In genomic region chr5:101969752-101970151, GRCh38 we compare ENCODE assay signal across 30 cellular contexts.
"Had no signal": no experiment of that assay in that cellular context is flagged by ENCODE, and none has a peak within 500 bp of the region (broad histone marks: within the 10 kb centered on the region; RNA-seq: fewer than 3 reads in every experiment).

No MANE protein-coding gene starts in this region.

- H3K4me2 ChIP-seq: SK-N-SH had no signal

- H3K27ac Mint-ChIP-seq: activated CD4-positive, alpha-beta T cell treated with anti-CD3 and anti-CD28 coated beads, Interleukin-2, amount 10 ng/mL, durations not matched to agents 24 days and 14 days; activated naive CD4-positive, alpha-beta T cell treated with anti-CD3 and anti-CD28 coated beads for 36 hours; activated naive CD4-positive, alpha-beta T cell treated with anti-CD3 and anti-CD28 coated beads, Interleukin-2, amount 50 U/mL, for 72 hours; activated T-helper 1 cell treated with anti-CD3 and anti-CD28 coated beads, Interleukin-12 subunit alpha, Interleukin-12 subunit beta, Interleukin-2, Interleukin-4 antibody, amounts not matched to agents 30 ng/mL and 10 ng/mL and 1 ng/mL, durations not matched to agents 14 hours and 24 hours and 36 hours; T-helper 1 cell treated with Interleukin-12 subunit alpha and Interleukin-12 subunit beta and Interleukin-4 antibody, amounts not matched to agents 30 μg/mL and 1 μg/mL, for 36 hours; T-helper 2 cell treated with Interferon-gamma antibody and Interleukin-4, amounts not matched to agents 5 μg/mL and 100 μg/mL, for 36 hours had no signal

- H3K4me3 Mint-ChIP-seq: activated CD4-positive, alpha-beta T cell treated with anti-CD3 and anti-CD28 coated beads, Interleukin-2, amount 10 ng/mL, durations not matched to agents 24 days and 14 days; activated naive CD4-positive, alpha-beta T cell treated with anti-CD3 and anti-CD28 coated beads for 36 hours; activated T-cell treated with anti-CD3 and anti-CD28 coated beads, Interleukin-2, amount 50 U/mL, for 4 hours; activated T-helper 1 cell treated with anti-CD3 and anti-CD28 coated beads, Interleukin-12 subunit alpha, Interleukin-12 subunit beta, Interleukin-2, Interleukin-4 antibody, amounts not matched to agents 30 ng/mL and 10 ng/mL and 1 ng/mL, durations not matched to agents 14 hours and 24 hours and 36 hours; T-helper 1 cell treated with Interleukin-12 subunit alpha and Interleukin-12 subunit beta and Interleukin-4 antibody, amounts not matched to agents 30 μg/mL and 1 μg/mL, for 36 hours; T-helper 2 cell treated with Interferon-gamma antibody and Interleukin-4, amounts not matched to agents 5 μg/mL and 100 μg/mL, for 36 hours had no signal

- ATAC-seq: activated naive CD4-positive, alpha-beta T cell treated with anti-CD3 and anti-CD28 coated beads, Interleukin-2, amount 50 U/mL, for 72 hours; activated T-cell treated with anti-CD3 and anti-CD28 coated beads, Interleukin-2, amount 50 U/mL, for 4 hours; body of pancreas; K562; Panc1 had no signal

- H3K36me3 Mint-ChIP-seq: activated naive CD4-positive, alpha-beta T cell treated with anti-CD3 and anti-CD28 coated beads, Interleukin-2, amount 50 U/mL, for 72 hours had no signal

- H3K9me3 Mint-ChIP-seq: activated CD4-positive, alpha-beta T cell treated with anti-CD3 and anti-CD28 coated beads, Interleukin-2, amount 10 ng/mL, durations not matched to agents 24 days and 14 days; activated naive CD4-positive, alpha-beta T cell treated with anti-CD3 and anti-CD28 coated beads for 36 hours; activated naive CD4-positive, alpha-beta T cell treated with anti-CD3 and anti-CD28 coated beads, Interleukin-2, amount 50 U/mL, for 72 hours; activated T-helper 1 cell treated with anti-CD3 and anti-CD28 coated beads, Interleukin-12 subunit alpha, Interleukin-12 subunit beta, Interleukin-2, Interleukin-4 antibody, amounts not matched to agents 30 ng/mL and 10 ng/mL and 1 ng/mL, durations not matched to agents 14 hours and 24 hours and 36 hours; T-helper 1 cell treated with Interleukin-12 subunit alpha and Interleukin-12 subunit beta and Interleukin-4 antibody, amounts not matched to agents 30 μg/mL and 1 μg/mL, for 36 hours; T-helper 2 cell treated with Interferon-gamma antibody and Interleukin-4, amounts not matched to agents 5 μg/mL and 100 μg/mL, for 36 hours had no signal

- H3K4me1 Mint-ChIP-seq: activated CD4-positive, alpha-beta T cell treated with anti-CD3 and anti-CD28 coated beads, Interleukin-2, amount 10 ng/mL, durations not matched to agents 24 days and 14 days had no signal

- DNase-seq: activated CD4-positive, alpha-beta T cell treated with anti-CD3 and anti-CD28 coated beads, Interleukin-2, amount 10 ng/mL, durations not matched to agents 24 days and 14 days; activated CD4-positive, alpha-beta T cell treated with anti-CD3 and anti-CD28 coated beads, Interleukin-2, amount 50 U/mL, for 4 hours; activated CD8-positive, alpha-beta memory T cell treated with anti-CD3 and anti-CD28 coated beads, Interleukin-2, amount 50 U/mL, for 4 hours; activated gamma-delta T cell treated with Interleukin-2 at 50 U/mL for 16 hours; activated naive CD4-positive, alpha-beta T cell treated with anti-CD3 and anti-CD28 coated beads for 36 hours; activated T-cell treated with anti-CD3 and anti-CD28 coated beads for 4 hours; activated T-cell treated with anti-CD3 and anti-CD28 coated beads, Interleukin-2, amount 50 U/mL, for 4 hours; adrenal gland; body of pancreas; caudate nucleus; cerebellar nuclear complex; NCI-H1417; NCI-H187 treated with DMSO at 0.1 percent for 48 hours; NCI-H2107; NCI-H226; NCI-H446 treated with DMSO at 0.1 percent for 48 hours; NCI-H524; NCI-H69; SHP77; SK-N-SH had no signal

- H3K27me3 ChIP-seq: adrenal gland, body of pancreas, SJSA1 had no signal

- H3K4me3 ChIP-seq: adrenal gland, body of pancreas, K562, SJSA1 had no signal

- H3K27me3 Mint-ChIP-seq: activated CD4-positive, alpha-beta T cell treated with anti-CD3 and anti-CD28 coated beads, Interleukin-2, amount 10 ng/mL, durations not matched to agents 24 days and 14 days had no signal

- H3K9ac ChIP-seq: SK-N-SH had no signal

- FAIRE-seq: astrocyte, bronchial epithelial cell, K562, TTC549 had no signal

- H3K9me3 ChIP-seq: adrenal gland, body of pancreas, SJSA1, SK-N-SH had no signal

- H3K36me3 ChIP-seq: adrenal gland, SJSA1 had no signal

- H3K4me1 ChIP-seq: adrenal gland, SJSA1 had no signal

- H3K27ac ChIP-seq: adrenal gland, body of pancreas, SJSA1 had no signal
